Comparison of ENCODE assay signal across 19 cellular contexts in genomic region chr10:14592026-14592425, GRCh38.
DNase-seq lines count a peak whose midpoint lies in the region; ATAC-seq, FAIRE-seq and TF ChIP-seq lines count a peak whose summit lies in the region.
"Had no signal": no experiment of that assay in that cellular context is flagged by ENCODE, and none has a peak within 500 bp of the region (broad histone marks: within the 10 kb centered on the region; RNA-seq: fewer than 3 reads in every experiment).

No MANE protein-coding gene starts in this region.

- H3K36me3 ChIP-seq in RWPE2 (ENCODE audit: low read depth), result no peaks in the 10 kb centered on the region
- peaks cover 0 to 51% (median 25%) of the 10 kb centered on the region in 4 donors for H3K36me3 ChIP-seq in stomach
- H3K36me3 ChIP-seq in pancreas, result peaks cover 0 to 10% (median 0%) of the 10 kb centered on the region in 3 donors
- H3K36me3 ChIP-seq: suprapubic skin had no signal

- H3K4me1 Mint-ChIP-seq in activated naive CD8-positive, alpha-beta T cell (ENCODE audit: low read depth), result peaks cover 82% of the 10 kb centered on the region
- peaks cover 76% of the 10 kb centered on the region for H3K4me1 Mint-ChIP-seq in activated naive CD8-positive, alpha-beta T cell treated with anti-CD3 and anti-CD28 coated beads, Interleukin-2, amount 50 U/mL, for 24 hours

- no peak for TF ChIP-seq CTCF in RWPE2 (IDR thresholded peaks at IDR 0.05; ENCODE audit: poor library complexity, severe bottlenecking)
- TF ChIP-seq CTCF in stomach (IDR thresholded peaks at IDR 0.05), result no peak
- TF ChIP-seq CTCF in pancreas (IDR thresholded peaks at IDR 0.05), result no peak

- TF ChIP-seq EP300 in stomach (IDR thresholded peaks at IDR 0.05), result no peak

- no peak for ATAC-seq in activated naive CD8-positive, alpha-beta T cell treated with anti-CD3 and anti-CD28 coated beads, Interleukin-2, amount 50 U/mL, for 24 hours
- peak; percentile 97 for ATAC-seq in RWPE2 (ENCODE audit: low read depth)
- peak; percentile 64 for ATAC-seq in esophagus mucosa
- no peak for ATAC-seq in pancreas
- ATAC-seq in GM21447 (IDR thresholded peaks at IDR 0.05; ENCODE audit: unreplicated experiment), result no peak
- ATAC-seq: K562 had no signal

- DNase-seq in activated naive CD8-positive, alpha-beta T cell treated with anti-CD3 and anti-CD28 coated beads, Interleukin-2, amount 50 U/mL, for 24 hours, result no peak
- no peak for DNase-seq in RWPE2 (ENCODE audit: low spot score)
- no peak for DNase-seq in stomach
- DNase-seq in pancreas, result no peak
- no peak for DNase-seq in HUDEP-2 (lab: John Stamatoyannopoulos, UW; ENCODE audit: unreplicated experiment in 76 of 76)
- DNase-seq: activated CD4-positive, alpha-beta T cell treated with anti-CD3 and anti-CD28 coated beads, Interleukin-2, amount 50 U/mL, for 1 hour; activated naive CD4-positive, alpha-beta T cell treated with anti-CD3 and anti-CD28 coated beads for 36 hours; GDM1; GOT3; NCI-H2171 treated with DMSO at 0.1 percent for 48 hours; NCI-H526 treated with DMSO at 0.1 percent for 48 hours; nucleus accumbens; SHP77 treated with DMSO at 0.1 percent for 48 hours had no signal

- no peak for FAIRE-seq in pancreas (lab: Jason Lieb, UNC)
- FAIRE-seq: K562 had no signal

- intact Hi-C loops in stomach (cut with DNase I; ENCODE audit: low total_unique reads), result loop anchor here (10.0 kb wide), 1 partner anchor 243 kb away; the partner anchor contains the start of genes CDNF, HSPA14 and MSANTD7
- intact Hi-C loops in pancreas (cut with DNase I), result no loop called here

- peak overlapping the region; percentile 8 for H3K27ac Mint-ChIP-seq in activated naive CD8-positive, alpha-beta T cell
- no peak overlapping the region for H3K27ac Mint-ChIP-seq in activated naive CD8-positive, alpha-beta T cell treated with anti-CD3 and anti-CD28 coated beads, Interleukin-2, amount 50 U/mL, for 24 hours
- H3K27ac Mint-ChIP-seq: activated naive CD4-positive, alpha-beta T cell treated with anti-CD3 and anti-CD28 coated beads for 36 hours had no signal

- H3K4me3 Mint-ChIP-seq in activated naive CD8-positive, alpha-beta T cell, result no peak overlapping the region
- no peak overlapping the region for H3K4me3 Mint-ChIP-seq in activated naive CD8-positive, alpha-beta T cell treated with anti-CD3 and anti-CD28 coated beads, Interleukin-2, amount 50 U/mL, for 24 hours
- H3K4me3 Mint-ChIP-seq: activated naive CD4-positive, alpha-beta T cell treated with anti-CD3 and anti-CD28 coated beads for 36 hours had no signal

- H3K4me1 ChIP-seq in RWPE2 (ENCODE audit: insufficient read depth, poor library complexity, severe bottlenecking) (peaks cover 32% of the 10 kb centered on the region), stomach (peaks cover 25 to 78% (median 42%) of the 10 kb centered on the region in 4 donors), pancreas (peaks cover 14 to 31% (median 19%) of the 10 kb centered on the region in 3 donors)

- H3K9me3 ChIP-seq in RWPE2 (ENCODE audit: severe bottlenecking), result no peaks in the 10 kb centered on the region
- no peaks in the 10 kb centered on the region for H3K9me3 ChIP-seq in stomach
- no peaks in the 10 kb centered on the region for H3K9me3 ChIP-seq in pancreas
- H3K9me3 ChIP-seq: BLaER1 treated with 17β-estradiol and CSF1 and Interleukin-3, amounts not matched to agents 10 nM and 100 nM; suprapubic skin had no signal

- peaks cover 24% of the 10 kb centered on the region for H3K36me3 Mint-ChIP-seq in activated naive CD8-positive, alpha-beta T cell
- peaks cover 62% of the 10 kb centered on the region for H3K36me3 Mint-ChIP-seq in activated naive CD8-positive, alpha-beta T cell treated with anti-CD3 and anti-CD28 coated beads, Interleukin-2, amount 50 U/mL, for 24 hours (ENCODE audit: low read depth)

- no peaks in the 10 kb centered on the region for H3K9me3 Mint-ChIP-seq in activated naive CD8-positive, alpha-beta T cell (ENCODE audit: low read depth)
- peaks cover 4% of the 10 kb centered on the region for H3K9me3 Mint-ChIP-seq in activated naive CD8-positive, alpha-beta T cell treated with anti-CD3 and anti-CD28 coated beads, Interleukin-2, amount 50 U/mL, for 24 hours
- H3K9me3 Mint-ChIP-seq: activated naive CD4-positive, alpha-beta T cell treated with anti-CD3 and anti-CD28 coated beads for 36 hours had no signal

- H3K27ac ChIP-seq in RWPE2 (ENCODE audit: poor library complexity, severe bottlenecking) (peak overlapping the region; percentile 30), stomach (peak overlapping the region in 4 of 5 donors; percentile 9 to 48 (median 36)), pancreas (no peak overlapping the region)
- H3K27ac ChIP-seq: BLaER1 treated with 17β-estradiol and CSF1 and Interleukin-3, amounts not matched to agents 10 nM and 100 nM; suprapubic skin had no signal

- no peak overlapping the region for H3K4me3 ChIP-seq in RWPE2 (ENCODE audit: severe bottlenecking)
- H3K4me3 ChIP-seq in stomach, result no peak overlapping the region
- H3K4me3 ChIP-seq in pancreas, result no peak overlapping the region
- H3K4me3 ChIP-seq: BLaER1 treated with 17β-estradiol and CSF1 and Interleukin-3, amounts not matched to agents 10 nM and 100 nM; K562; suprapubic skin had no signal

- 63 to 80% (median 68%) methylated on average over 5 of the region's 5 CpGs for WGBS in stomach, 5 donors
- 73 to 75% methylated on average over 5 of the region's 5 CpGs for WGBS in pancreas, 2 donors

- TF ChIP-seq POLR2A in stomach (IDR thresholded peaks at IDR 0.05), result no peak

- no peaks in the 10 kb centered on the region for H3K27me3 Mint-ChIP-seq in activated naive CD8-positive, alpha-beta T cell
- H3K27me3 Mint-ChIP-seq in activated naive CD8-positive, alpha-beta T cell treated with anti-CD3 and anti-CD28 coated beads, Interleukin-2, amount 50 U/mL, for 24 hours, result no peaks in the 10 kb centered on the region

- no peaks in the 10 kb centered on the region for H3K27me3 ChIP-seq in RWPE2 (ENCODE audit: insufficient read depth, poor library complexity, severe bottlenecking)
- no peaks in the 10 kb centered on the region for H3K27me3 ChIP-seq in stomach
- no peaks in the 10 kb centered on the region for H3K27me3 ChIP-seq in pancreas
- H3K27me3 ChIP-seq: BLaER1 treated with 17β-estradiol and CSF1 and Interleukin-3, amounts not matched to agents 10 nM and 100 nM; suprapubic skin had no signal

Comparison
In these comparisons a context has a peak if more than half of its experiments do, and no peak if none do; other contexts are left out.
1. ATAC-seq: peak in RWPE2 (single experiment) and esophagus mucosa (single experiment); none in activated naive CD8-positive, alpha-beta T cell treated with anti-CD3 and anti-CD28 coated beads, Interleukin-2, amount 50 U/mL, for 24 hours (single experiment), pancreas (0 of 4) and GM21447 (single experiment).
2. H3K27ac ChIP-seq: peak in RWPE2 (single experiment) and stomach (4 of 5); none in pancreas (0 of 4).